1 cellular context compared by ENCODE assay signal in genomic region chr11:63534895-63535461, GRCh38.
TF ChIP-seq lines count a peak whose summit lies in the region.

No MANE protein-coding gene starts in this region.

TF ChIP-seq in K562, 482 proteins besides CTCF, POLR2A, EP300 and RAD21 (continued from another document and continues in another):
- TF ChIP-seq, protein P1, sequence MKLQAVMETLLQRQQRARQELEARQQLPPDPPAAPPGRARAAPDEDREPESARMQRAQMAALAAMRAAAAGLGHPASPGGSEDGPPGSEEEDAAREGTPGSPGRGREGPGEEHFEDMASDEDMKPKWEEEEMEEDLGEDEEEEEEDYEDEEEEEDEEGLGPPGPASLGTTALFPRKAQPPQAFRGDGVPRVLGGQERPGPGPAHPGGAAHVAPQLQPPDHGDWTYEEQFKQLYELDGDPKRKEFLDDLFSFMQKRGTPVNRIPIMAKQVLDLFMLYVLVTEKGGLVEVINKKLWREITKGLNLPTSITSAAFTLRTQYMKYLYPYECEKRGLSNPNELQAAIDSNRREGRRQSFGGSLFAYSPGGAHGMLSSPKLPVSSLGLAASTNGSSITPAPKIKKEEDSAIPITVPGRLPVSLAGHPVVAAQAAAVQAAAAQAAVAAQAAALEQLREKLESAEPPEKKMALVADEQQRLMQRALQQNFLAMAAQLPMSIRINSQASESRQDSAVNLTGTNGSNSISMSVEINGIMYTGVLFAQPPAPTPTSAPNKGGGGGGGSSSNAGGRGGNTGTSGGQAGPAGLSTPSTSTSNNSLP (IDR thresholded peaks at IDR 0.05; ENCODE audit: borderline replicate concordance, low read depth, low read length) = no peak
- TF ChIP-seq, protein P2, sequence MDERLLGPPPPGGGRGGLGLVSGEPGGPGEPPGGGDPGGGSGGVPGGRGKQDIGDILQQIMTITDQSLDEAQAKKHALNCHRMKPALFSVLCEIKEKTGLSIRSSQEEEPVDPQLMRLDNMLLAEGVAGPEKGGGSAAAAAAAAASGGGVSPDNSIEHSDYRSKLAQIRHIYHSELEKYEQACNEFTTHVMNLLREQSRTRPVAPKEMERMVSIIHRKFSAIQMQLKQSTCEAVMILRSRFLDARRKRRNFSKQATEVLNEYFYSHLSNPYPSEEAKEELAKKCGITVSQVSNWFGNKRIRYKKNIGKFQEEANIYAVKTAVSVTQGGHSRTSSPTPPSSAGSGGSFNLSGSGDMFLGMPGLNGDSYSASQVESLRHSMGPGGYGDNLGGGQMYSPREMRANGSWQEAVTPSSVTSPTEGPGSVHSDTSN (CRISPR knock-in tag; IDR thresholded peaks at IDR 0.05; ENCODE audit: low read depth) = no peak
- TF ChIP-seq, protein P2 (tag; conservative IDR thresholded peaks at IDR 0.05; ENCODE audit: low read depth) = peak; percentile 80
- TF ChIP-seq ZNF436 (CRISPR knock-in tag; IDR thresholded peaks at IDR 0.05) (no peak), KDM1A (IDR thresholded peaks at IDR 0.05) (no peak), ZFX (CRISPR knock-in tag; IDR thresholded peaks at IDR 0.05) (no peak), NFE2 (IDR thresholded peaks at IDR 0.05; ENCODE audit: low read depth) (0 out of 2 replicates have a peak, but pooled peaks have one; percentile 13), KLF1 (tag; IDR thresholded peaks at IDR 0.05) (peak; percentile 44; the same call in 1 of the 2 replicates), KLF6 (CRISPR knock-in tag; IDR thresholded peaks at IDR 0.05; ENCODE audit: borderline replicate concordance) (peak; percentile 99), TAF7 (tag; IDR thresholded peaks at IDR 0.05) (peak; percentile 93), RBM25 (IDR thresholded peaks at IDR 0.05; ENCODE audit: low read depth, low read length, severe bottlenecking) (no peak), ZNF324 (CRISPR knock-in tag; IDR thresholded peaks at IDR 0.05) (peak; percentile 87), TAF1 (IDR thresholded peaks at IDR 0.05; ENCODE audit: control insufficient read depth, extremely low read depth, insufficient read depth, low read length, severe bottlenecking) (no peak), GTF3C2 (IDR thresholded peaks at IDR 0.05; ENCODE audit: borderline replicate concordance, extremely low read depth, insufficient read length) (no peak), ID3 (CRISPR knock-in tag; IDR thresholded peaks at IDR 0.05) (peak; percentile 92), ID3 (tag; IDR thresholded peaks at IDR 0.05) (peak; percentile 98), ZSCAN29 (IDR thresholded peaks at IDR 0.05) (no peak), FOXJ3 (CRISPR knock-in tag; IDR thresholded peaks at IDR 0.05) (no peak), KDM5B (IDR thresholded peaks at IDR 0.05; ENCODE audit: insufficient replicate concordance, low read depth, low read length) (no peak), MNT (conservative IDR thresholded peaks at IDR 0.05) (no peak), ATF1 (CRISPR knock-in tag; IDR thresholded peaks at IDR 0.05) (no peak), ATF1 (tag; IDR thresholded peaks at IDR 0.05) (peak; percentile 53; the same call in 1 of the 2 replicates)
- TF ChIP-seq, protein P3, sequence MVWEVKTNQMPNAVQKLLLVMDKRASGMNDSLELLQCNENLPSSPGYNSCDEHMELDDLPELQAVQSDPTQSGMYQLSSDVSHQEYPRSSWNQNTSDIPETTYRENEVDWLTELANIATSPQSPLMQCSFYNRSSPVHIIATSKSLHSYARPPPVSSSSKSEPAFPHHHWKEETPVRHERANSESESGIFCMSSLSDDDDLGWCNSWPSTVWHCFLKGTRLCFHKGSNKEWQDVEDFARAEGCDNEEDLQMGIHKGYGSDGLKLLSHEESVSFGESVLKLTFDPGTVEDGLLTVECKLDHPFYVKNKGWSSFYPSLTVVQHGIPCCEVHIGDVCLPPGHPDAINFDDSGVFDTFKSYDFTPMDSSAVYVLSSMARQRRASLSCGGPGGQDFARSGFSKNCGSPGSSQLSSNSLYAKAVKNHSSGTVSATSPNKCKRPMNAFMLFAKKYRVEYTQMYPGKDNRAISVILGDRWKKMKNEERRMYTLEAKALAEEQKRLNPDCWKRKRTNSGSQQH (CRISPR knock-in tag; IDR thresholded peaks at IDR 0.05) = peak; percentile 92
- TF ChIP-seq, protein P4, sequence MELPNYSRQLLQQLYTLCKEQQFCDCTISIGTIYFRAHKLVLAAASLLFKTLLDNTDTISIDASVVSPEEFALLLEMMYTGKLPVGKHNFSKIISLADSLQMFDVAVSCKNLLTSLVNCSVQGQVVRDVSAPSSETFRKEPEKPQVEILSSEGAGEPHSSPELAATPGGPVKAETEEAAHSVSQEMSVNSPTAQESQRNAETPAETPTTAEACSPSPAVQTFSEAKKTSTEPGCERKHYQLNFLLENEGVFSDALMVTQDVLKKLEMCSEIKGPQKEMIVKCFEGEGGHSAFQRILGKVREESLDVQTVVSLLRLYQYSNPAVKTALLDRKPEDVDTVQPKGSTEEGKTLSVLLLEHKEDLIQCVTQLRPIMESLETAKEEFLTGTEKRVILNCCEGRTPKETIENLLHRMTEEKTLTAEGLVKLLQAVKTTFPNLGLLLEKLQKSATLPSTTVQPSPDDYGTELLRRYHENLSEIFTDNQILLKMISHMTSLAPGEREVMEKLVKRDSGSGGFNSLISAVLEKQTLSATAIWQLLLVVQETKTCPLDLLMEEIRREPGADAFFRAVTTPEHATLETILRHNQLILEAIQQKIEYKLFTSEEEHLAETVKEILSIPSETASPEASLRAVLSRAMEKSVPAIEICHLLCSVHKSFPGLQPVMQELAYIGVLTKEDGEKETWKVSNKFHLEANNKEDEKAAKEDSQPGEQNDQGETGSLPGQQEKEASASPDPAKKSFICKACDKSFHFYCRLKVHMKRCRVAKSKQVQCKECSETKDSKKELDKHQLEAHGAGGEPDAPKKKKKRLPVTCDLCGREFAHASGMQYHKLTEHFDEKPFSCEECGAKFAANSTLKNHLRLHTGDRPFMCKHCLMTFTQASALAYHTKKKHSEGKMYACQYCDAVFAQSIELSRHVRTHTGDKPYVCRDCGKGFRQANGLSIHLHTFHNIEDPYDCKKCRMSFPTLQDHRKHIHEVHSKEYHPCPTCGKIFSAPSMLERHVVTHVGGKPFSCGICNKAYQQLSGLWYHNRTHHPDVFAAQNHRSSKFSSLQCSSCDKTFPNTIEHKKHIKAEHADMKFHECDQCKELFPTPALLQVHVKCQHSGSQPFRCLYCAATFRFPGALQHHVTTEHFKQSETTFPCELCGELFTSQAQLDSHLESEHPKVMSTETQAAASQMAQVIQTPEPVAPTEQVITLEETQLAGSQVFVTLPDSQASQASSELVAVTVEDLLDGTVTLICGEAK (IDR thresholded peaks at IDR 0.05) = no peak
- TF ChIP-seq, protein P4 (CRISPR knock-in tag; IDR thresholded peaks at IDR 0.05) = no peak
- TF ChIP-seq, protein P5, sequence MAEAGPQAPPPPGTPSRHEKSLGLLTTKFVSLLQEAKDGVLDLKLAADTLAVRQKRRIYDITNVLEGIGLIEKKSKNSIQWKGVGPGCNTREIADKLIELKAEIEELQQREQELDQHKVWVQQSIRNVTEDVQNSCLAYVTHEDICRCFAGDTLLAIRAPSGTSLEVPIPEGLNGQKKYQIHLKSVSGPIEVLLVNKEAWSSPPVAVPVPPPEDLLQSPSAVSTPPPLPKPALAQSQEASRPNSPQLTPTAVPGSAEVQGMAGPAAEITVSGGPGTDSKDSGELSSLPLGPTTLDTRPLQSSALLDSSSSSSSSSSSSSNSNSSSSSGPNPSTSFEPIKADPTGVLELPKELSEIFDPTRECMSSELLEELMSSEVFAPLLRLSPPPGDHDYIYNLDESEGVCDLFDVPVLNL (CRISPR knock-in tag; IDR thresholded peaks at IDR 0.05; ENCODE audit: low read depth) = no peak
- TF ChIP-seq, protein P6, sequence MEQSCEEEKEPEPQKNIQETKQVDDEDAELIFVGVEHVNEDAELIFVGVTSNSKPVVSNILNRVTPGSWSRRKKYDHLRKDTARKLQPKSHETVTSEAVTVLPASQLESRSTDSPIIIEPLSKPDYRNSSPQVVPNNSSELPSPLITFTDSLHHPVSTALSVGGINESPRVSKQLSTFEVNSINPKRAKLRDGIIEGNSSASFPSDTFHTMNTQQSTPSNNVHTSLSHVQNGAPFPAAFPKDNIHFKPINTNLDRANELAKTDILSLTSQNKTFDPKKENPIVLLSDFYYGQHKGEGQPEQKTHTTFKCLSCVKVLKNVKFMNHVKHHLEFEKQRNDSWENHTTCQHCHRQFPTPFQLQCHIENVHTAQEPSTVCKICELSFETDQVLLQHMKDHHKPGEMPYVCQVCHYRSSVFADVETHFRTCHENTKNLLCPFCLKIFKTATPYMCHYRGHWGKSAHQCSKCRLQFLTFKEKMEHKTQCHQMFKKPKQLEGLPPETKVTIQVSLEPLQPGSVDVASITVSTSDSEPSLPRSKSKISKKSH (CRISPR knock-in tag; IDR thresholded peaks at IDR 0.05) = peak; percentile 87; the same call in 1 of the 2 replicates
